20 cellular contexts compared by ENCODE assay signal in the genomic region with DNA sequence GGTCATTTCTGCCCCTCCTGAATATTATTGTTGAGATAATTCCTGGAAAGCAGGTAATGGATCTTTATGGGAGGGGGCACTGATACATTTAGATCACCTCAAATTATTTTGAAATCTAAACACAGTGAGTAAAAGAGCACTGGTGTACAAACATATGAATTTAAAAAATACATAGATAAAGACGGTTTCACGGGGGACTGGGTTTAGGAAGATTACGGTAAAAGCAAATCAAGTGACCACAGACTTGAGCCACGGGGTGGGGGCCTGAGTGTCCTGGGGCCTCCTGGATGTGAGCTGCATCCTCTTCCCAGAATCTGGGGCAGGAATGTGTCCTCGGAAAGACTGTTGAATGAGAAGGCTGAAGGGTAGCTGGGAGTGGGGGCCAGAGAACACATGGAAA.
"Had no signal": no experiment of that assay in that cellular context is flagged by ENCODE, and none has a peak within 500 bp of the region (broad histone marks: within the 10 kb centered on the region; RNA-seq: fewer than 3 reads in every experiment).

No MANE protein-coding gene starts in this region.

- DNase-seq: activated B cell treated with CpG ODN at 0.5 μM for 24 hours; activated CD4-positive, alpha-beta T cell treated with anti-CD3 and anti-CD28 coated beads for 36 hours; activated CD4-positive, alpha-beta T cell treated with anti-CD3 and anti-CD28 coated beads, Interleukin-2, amount 50 U/mL, for 4 hours; activated gamma-delta T cell; activated naive CD4-positive, alpha-beta T cell treated with anti-CD3 and anti-CD28 coated beads, Interleukin-2, amount 50 U/mL, for 16 hours; activated naive CD8-positive, alpha-beta T cell treated with anti-CD3 and anti-CD28 coated beads, Interleukin-2, amount 50 U/mL, for 24 hours; cortex of kidney; endodermal cell; heart right ventricle; kidney; lower lobe of right lung; naive thymus-derived CD4-positive, alpha-beta T cell; ovary; right cardiac atrium; stimulated activated naive CD4-positive, alpha-beta T cell; T1000; testis; upper lobe of right lung had no signal

- H3K27me3 Mint-ChIP-seq: activated B cell treated with CpG ODN at 0.5 μM for 24 hours; activated CD4-positive, alpha-beta T cell treated with anti-CD3 and anti-CD28 coated beads for 36 hours; activated naive CD8-positive, alpha-beta T cell treated with anti-CD3 and anti-CD28 coated beads, Interleukin-2, amount 50 U/mL, for 24 hours; naive thymus-derived CD4-positive, alpha-beta T cell had no signal

- H3K27me3 ChIP-seq: heart right ventricle, neutrophil, ovary, testis, upper lobe of right lung had no signal

- ATAC-seq: activated CD4-positive, alpha-beta T cell treated with anti-CD3 and anti-CD28 coated beads for 36 hours; activated naive CD8-positive, alpha-beta T cell treated with anti-CD3 and anti-CD28 coated beads, Interleukin-2, amount 50 U/mL, for 24 hours; lower lobe of right lung; naive thymus-derived CD4-positive, alpha-beta T cell; right cardiac atrium; upper lobe of right lung had no signal

- H3K4me3 ChIP-seq: heart right ventricle, lower lobe of right lung, ovary, testis, upper lobe of right lung had no signal

- FAIRE-seq: kidney had no signal

- H3K4me1 ChIP-seq: testis, upper lobe of right lung had no signal

- H3K9me3 ChIP-seq: lower lobe of right lung, neutrophil, ovary, testis, upper lobe of right lung had no signal

- H3K27ac Mint-ChIP-seq: activated B cell treated with CpG ODN at 0.5 μM for 24 hours; activated CD4-positive, alpha-beta T cell treated with anti-CD3 and anti-CD28 coated beads for 36 hours; activated naive CD8-positive, alpha-beta T cell treated with anti-CD3 and anti-CD28 coated beads, Interleukin-2, amount 50 U/mL, for 24 hours; endodermal cell; naive thymus-derived CD4-positive, alpha-beta T cell; T-helper 1 cell treated with Interleukin-12 subunit alpha and Interleukin-12 subunit beta and Interleukin-4 antibody, amounts not matched to agents 30 μg/mL and 1 μg/mL, for 36 hours had no signal

- H3K27ac ChIP-seq: lower lobe of right lung, neutrophil, ovary, testis, upper lobe of right lung had no signal

- H3K4me3 Mint-ChIP-seq: activated B cell treated with CpG ODN at 0.5 μM for 24 hours; activated CD4-positive, alpha-beta T cell treated with anti-CD3 and anti-CD28 coated beads for 36 hours; activated naive CD8-positive, alpha-beta T cell treated with anti-CD3 and anti-CD28 coated beads, Interleukin-2, amount 50 U/mL, for 24 hours; endodermal cell; naive thymus-derived CD4-positive, alpha-beta T cell; T-helper 1 cell treated with Interleukin-12 subunit alpha and Interleukin-12 subunit beta and Interleukin-4 antibody, amounts not matched to agents 30 μg/mL and 1 μg/mL, for 36 hours had no signal

- H3K36me3 ChIP-seq: heart right ventricle, lower lobe of right lung, neutrophil, ovary, upper lobe of right lung had no signal
